Comparison of ENCODE assay signal across 8 cellular contexts in genomic region chr22:22357024-22357868, GRCh38.
DNase-seq lines count a peak whose midpoint lies in the region; ATAC-seq, FAIRE-seq and TF ChIP-seq lines count a peak whose summit lies in the region.

No MANE protein-coding gene starts in this region.

- CTCF ChIA-PET in A549 (lab: Yijun Ruan, JAX): interaction anchor here (0.6 to 2.7 kb wide), 12 partner anchors 8 to 390 kb away, joined by 3 to 10 read pairs (median 4); no protein-coding TSS in a partner anchor

- DNase-seq in A549 (ENCODE audit: low read depth in 1 of 2, low spot score in 1 of 2): peak; percentile 68 to 78
- peak; percentile 83 for DNase-seq in GM18507 (ENCODE audit: extremely low spot score, insufficient read length, low read depth)
- peak; percentile 74 for DNase-seq in NCI-H510A (lab: John Stamatoyannopoulos, UW)
- peak; percentile 91 for DNase-seq in activated CD4-positive, alpha-beta T cell treated with anti-CD3 and anti-CD28 coated beads for 48 hours
- peak; percentile 6 to 64 for DNase-seq in dermis microvascular lymphatic vessel endothelial cell (ENCODE audit: low read depth in 2 of 2)
- peak; percentile 83 for DNase-seq in lung (ENCODE audit: low spot score)
- peak; percentile 13 to 23 for DNase-seq in stimulated activated CD8-positive, alpha-beta memory T cell treated with anti-CD3 and anti-CD28 coated beads, Interleukin-15, amount 100 ng/mL, for 4 hours (ENCODE audit: low read depth in 2 of 2)

- peak; percentile 45 to 62; a peak in 4 of 5 replicates for TF ChIP-seq RAD21 in A549 (conservative IDR thresholded peaks at IDR 0.05 in 1 of 2, IDR thresholded peaks at IDR 0.05 in 1 of 2)

- peak overlapping the region; percentile 61 for H3K4me2 ChIP-seq in A549

- POLR2A ChIA-PET in A549 (lab: Yijun Ruan, JAX): no interaction called here

- H3K27ac ChIP-seq in A549: no peak overlapping the region
- H3K27ac ChIP-seq in lung (ENCODE audit: low read depth in 1 of 2, low read length in 1 of 2): no peak overlapping the region

- peak; percentile 96 to 99 for ATAC-seq in A549
- ATAC-seq in HG03432 (IDR thresholded peaks at IDR 0.05; ENCODE audit: unreplicated experiment): peak; percentile 74
- peak; percentile 81 for ATAC-seq in lung (ENCODE audit: insufficient read depth, low FRiP score)

- 15% methylated on average over 11 of the region's 14 CpGs for WGBS in A549 (ENCODE audit: missing lambda C conversion rate)
- 19 to 21% methylated on average over 14 of the region's 14 CpGs for WGBS in lung, 2 donors

- peak; percentile 51 for TF ChIP-seq CTCF in A549 (IDR thresholded peaks at IDR 0.05)
- peak; percentile 48 for TF ChIP-seq CTCF in lung (IDR thresholded peaks at IDR 0.05; ENCODE audit: control extremely low read depth, extremely low read depth)

- H3K27me3 ChIP-seq in lung (ENCODE audit: control insufficient read depth, insufficient read depth): no peaks in the 10 kb centered on the region

- H3K4me3 ChIP-seq in A549 (no peak overlapping the region), lung (no peak overlapping the region)

- no peaks in the 10 kb centered on the region for H3K9me3 ChIP-seq in A549
- peaks cover 0 to 3% of the 10 kb centered on the region in 2 donors for H3K9me3 ChIP-seq in lung (ENCODE audit: control insufficient read depth in 2 of 2, insufficient read depth in 1 of 2, low read length in 1 of 2)

- FAIRE-seq in A549 (lab: Jason Lieb, UNC): no peak
- FAIRE-seq in GM18507 (lab: Jason Lieb, UNC): peak; percentile 91

- no peak for TF ChIP-seq EP300 in A549 (IDR thresholded peaks at IDR 0.05)

- no peaks in the 10 kb centered on the region for H3K36me3 ChIP-seq in lung (ENCODE audit: control insufficient read depth in 2 of 2, insufficient read depth in 2 of 2, low read length in 2 of 2)

- no peaks in the 10 kb centered on the region for H3K4me1 ChIP-seq in A549
- peaks cover 0 to 1% of the 10 kb centered on the region in 2 donors for H3K4me1 ChIP-seq in lung (ENCODE audit: control insufficient read depth in 2 of 2, insufficient read depth in 2 of 2, low read length in 2 of 2)

- TF ChIP-seq POLR2A in A549 (IDR thresholded peaks at IDR 0.05; ENCODE audit: low read length): no peak

TF ChIP-seq in A549, 52 proteins besides CTCF, POLR2A, EP300 and RAD21:
- TF ChIP-seq RCOR1 (IDR thresholded peaks at IDR 0.05; ENCODE audit: low read depth, low read length) (no peak), USF2 (IDR thresholded peaks at IDR 0.05) (peak; percentile 61), SMC3 (IDR thresholded peaks at IDR 0.05) (peak; percentile 18; the same call in 1 of the 3 replicates)

Comparison
In these comparisons a context has a peak if more than half of its experiments do, and no peak if none do; other contexts are left out.
1. DNase-seq: peak in every context shown above with its lines; median percentile 91 in activated CD4-positive, alpha-beta T cell treated with anti-CD3 and anti-CD28 coated beads for 48 hours; 83 in GM18507; 83 in lung; 74 in NCI-H510A; 73 in A549; 35 in dermis microvascular lymphatic vessel endothelial cell; 18 in stimulated activated CD8-positive, alpha-beta memory T cell treated with anti-CD3 and anti-CD28 coated beads, Interleukin-15, amount 100 ng/mL, for 4 hours.